16 cellular contexts compared by ENCODE assay signal in genomic region chr6:11497881-11498280, GRCh38. TPM values are rescaled to one million over a fixed set of nuclear protein-coding genes. Genes with fewer than 3 reads are reported as not detected.
DNase-seq lines count a peak whose midpoint lies in the region; ATAC-seq, FAIRE-seq and TF ChIP-seq lines count a peak whose summit lies in the region.
"Had no signal": no experiment of that assay in that cellular context is flagged by ENCODE, and none has a peak within 500 bp of the region (broad histone marks: within the 10 kb centered on the region; RNA-seq: fewer than 3 reads in every experiment).

No MANE protein-coding gene starts in this region.

- H3K4ac ChIP-seq in mesenchymal stem cell (ENCODE audit: low read depth in 1 of 2, low read length in 2 of 2): no peak overlapping the region

- H2AK5ac ChIP-seq in mesenchymal stem cell (ENCODE audit: low read length, severe bottlenecking): no peak overlapping the region

- H2BK12ac ChIP-seq in mesenchymal stem cell (ENCODE audit: low read length in 2 of 2): no peak overlapping the region

- peaks cover 3% of the 10 kb centered on the region for H3K4me1 ChIP-seq in GM23338 (ENCODE audit: insufficient read depth)
- H3K4me1 ChIP-seq in astrocyte (ENCODE audit: insufficient read depth, low read length): peaks cover 10% of the 10 kb centered on the region
- peaks cover 3% of the 10 kb centered on the region for H3K4me1 ChIP-seq in mesenchymal stem cell (ENCODE audit: control insufficient read depth, insufficient read depth, low read depth, low read length)
- no peaks in the 10 kb centered on the region for H3K4me1 ChIP-seq in gastrocnemius medialis
- H3K4me1 ChIP-seq: psoas muscle, vagina had no signal

- no peaks in the 10 kb centered on the region for H3K9me2 ChIP-seq in GM23338 (ENCODE audit: insufficient read depth)

- H3K4me3 ChIP-seq in GM23338 (no peak overlapping the region), astrocyte (ENCODE audit: insufficient read depth, low read depth, low read length) (no peak overlapping the region), mesenchymal stem cell (ENCODE audit: insufficient read depth in 1 of 2, low read depth in 1 of 2, low read length in 2 of 2) (no peak overlapping the region), gastrocnemius medialis (no peak overlapping the region)
- H3K4me3 ChIP-seq: K562, psoas muscle, vagina had no signal

- H3K4me3 Mint-ChIP-seq in GM23338 (no peak overlapping the region), astrocyte (ENCODE audit: unreplicated experiment) (peak overlapping the region; percentile 20), osteocyte (ENCODE audit: unreplicated experiment) (no peak overlapping the region)
- H3K4me3 Mint-ChIP-seq: activated CD8-positive, alpha-beta memory T cell treated with anti-CD3 and anti-CD28 coated beads, Interleukin-2, amount 10 ng/mL, durations not matched to agents 7 days and 5 days had no signal

- H3K14ac ChIP-seq in mesenchymal stem cell (ENCODE audit: low read length in 2 of 2): no peak overlapping the region

- H4K91ac ChIP-seq in mesenchymal stem cell (ENCODE audit: low read length): peak overlapping the region; percentile 62

- no peak overlapping the region for H3K4me2 ChIP-seq in GM23338
- H3K4me2 ChIP-seq in astrocyte (ENCODE audit: low read length): no peak overlapping the region
- no peak overlapping the region for H3K4me2 ChIP-seq in mesenchymal stem cell (ENCODE audit: low read length, poor library complexity, severe bottlenecking)

- H3K36me3 Mint-ChIP-seq in GM23338 (ENCODE audit: low read depth) (no peaks in the 10 kb centered on the region), astrocyte (ENCODE audit: low read depth, unreplicated experiment) (no peaks in the 10 kb centered on the region), osteocyte (ENCODE audit: unreplicated experiment) (peaks cover 2% of the 10 kb centered on the region)
- H3K36me3 Mint-ChIP-seq: activated CD8-positive, alpha-beta memory T cell treated with anti-CD3 and anti-CD28 coated beads, Interleukin-2, amount 10 ng/mL, durations not matched to agents 7 days and 5 days had no signal

- H3K27ac Mint-ChIP-seq in GM23338: no peak overlapping the region
- no peak overlapping the region for H3K27ac Mint-ChIP-seq in astrocyte (ENCODE audit: unreplicated experiment)
- H3K27ac Mint-ChIP-seq in osteocyte (ENCODE audit: unreplicated experiment): no peak overlapping the region
- H3K27ac Mint-ChIP-seq: activated CD8-positive, alpha-beta memory T cell treated with anti-CD3 and anti-CD28 coated beads, Interleukin-2, amount 10 ng/mL, durations not matched to agents 7 days and 5 days; activated T-helper 2 cell treated with anti-CD3 and anti-CD28 coated beads, Interferon-gamma antibody, Interleukin-2, Interleukin-4, amounts not matched to agents 10 μg/mL and 5 μg/mL and 100 μg/mL, durations not matched to agents 14 hours and 24 hours and 36 hours had no signal

- in situ Hi-C loops in gastrocnemius medialis (cut with MboI; ENCODE audit: low sequenced_read_pairs in 4 of 4): loop anchor here (5.0 to 10.0 kb wide), 3 partner anchors 323 to 356 kb away; no protein-coding TSS in a partner anchor

- no peak overlapping the region for H3K23ac ChIP-seq in mesenchymal stem cell (ENCODE audit: low read length in 2 of 2)

- peaks cover 8% of the 10 kb centered on the region; the same call in 2 of the 3 replicates for H3K4me1 Mint-ChIP-seq in GM23338
- H3K4me1 Mint-ChIP-seq in astrocyte (ENCODE audit: low read depth, unreplicated experiment): peaks cover 23% of the 10 kb centered on the region
- H3K4me1 Mint-ChIP-seq in osteocyte (ENCODE audit: unreplicated experiment): peaks cover 10% of the 10 kb centered on the region

- TF ChIP-seq CTCF in GM23338 (conservative IDR thresholded peaks at IDR 0.05; ENCODE audit: low read depth in 2 of 2) (no peak), astrocyte (IDR thresholded peaks at IDR 0.05; ENCODE audit: insufficient read depth, low read depth, low read length) (no peak), gastrocnemius medialis (IDR thresholded peaks at IDR 0.05 in 4 of 5, conservative IDR thresholded peaks at IDR 0.05 in 1 of 5) (no peak), osteocyte (IDR thresholded peaks at IDR 0.05) (no peak)

- peak; percentile 27 for DNase-seq in AG20443 (ENCODE audit: low spot score)
- DNase-seq in GM23338 (ENCODE audit: low spot score): no peak
- no peak for DNase-seq in astrocyte (ENCODE audit: low read depth)
- no peak for DNase-seq in mesenchymal stem cell
- no peak for DNase-seq in stimulated activated naive CD4-positive, alpha-beta T cell treated with Interleukin-2 at 50 U/mL for 16 hours (lab: John Stamatoyannopoulos, UW)
- no peak for DNase-seq in gastrocnemius medialis
- DNase-seq in osteocyte (ENCODE audit: extremely low spot score, unreplicated experiment): no peak
- DNase-seq: activated CD4-positive, alpha-beta T cell treated with anti-CD3 and anti-CD28 coated beads for 4 hours; activated CD8-positive, alpha-beta memory T cell treated with anti-CD3 and anti-CD28 coated beads, Interleukin-2, amount 10 ng/mL, durations not matched to agents 7 days and 5 days; NCI-H1417 treated with DMSO at 0.1 percent for 48 hours; NCI-H2171 treated with DMSO at 0.1 percent for 48 hours; psoas muscle had no signal

- H2AFZ ChIP-seq in GM23338: peak overlapping the region; percentile 43; the same call in 1 of the 2 replicates
- no peak overlapping the region for H2AFZ ChIP-seq in astrocyte (ENCODE audit: low read depth, low read length)
- H2AFZ ChIP-seq in mesenchymal stem cell (ENCODE audit: low read depth, low read length): no peak overlapping the region

- H3K36me3 ChIP-seq in GM23338 (ENCODE audit: insufficient read depth): no peaks in the 10 kb centered on the region
- H3K36me3 ChIP-seq in astrocyte (ENCODE audit: insufficient read depth, low read length): no peaks in the 10 kb centered on the region
- H3K36me3 ChIP-seq in mesenchymal stem cell (ENCODE audit: control insufficient read depth in 1 of 2, insufficient read depth in 2 of 2, low read depth in 1 of 2, low read length in 2 of 2): no peaks in the 10 kb centered on the region
- no peaks in the 10 kb centered on the region for H3K36me3 ChIP-seq in gastrocnemius medialis
- H3K36me3 ChIP-seq: vagina had no signal

- H3K27me3 ChIP-seq in GM23338 (ENCODE audit: insufficient read depth) (no peaks in the 10 kb centered on the region), astrocyte (ENCODE audit: insufficient read depth, low read length) (no peaks in the 10 kb centered on the region), mesenchymal stem cell (ENCODE audit: control insufficient read depth in 1 of 2, insufficient read depth in 1 of 2, low read length in 2 of 2) (no peaks in the 10 kb centered on the region), gastrocnemius medialis (no peaks in the 10 kb centered on the region)
- H3K27me3 ChIP-seq: vagina had no signal

- H3K79me1 ChIP-seq in mesenchymal stem cell (replicated peaks; ENCODE audit: low read length, poor library complexity, severe bottlenecking): no peaks in the 10 kb centered on the region

- 97% methylated on average over 1 of the region's 1 CpG for WGBS in mesenchymal stem cell

- no peak overlapping the region for H2BK5ac ChIP-seq in mesenchymal stem cell (ENCODE audit: low read depth, low read length, poor library complexity, severe bottlenecking)

- no peak for ATAC-seq in GM23338
- no peak for ATAC-seq in gastrocnemius medialis
- ATAC-seq in GM18505 (IDR thresholded peaks at IDR 0.05; ENCODE audit: unreplicated experiment): no peak
- ATAC-seq: activated CD8-positive, alpha-beta memory T cell treated with anti-CD3 and anti-CD28 coated beads, Interleukin-2, amount 10 ng/mL, durations not matched to agents 7 days and 5 days; K562; psoas muscle had no signal

- intact Hi-C loops in gastrocnemius medialis (cut with DNase I; ENCODE audit: low total_unique reads): no loop called here

- H3K18ac ChIP-seq in mesenchymal stem cell (ENCODE audit: low read depth in 1 of 2, low read length in 2 of 2): no peak overlapping the region

- no peak overlapping the region for H2BK120ac ChIP-seq in mesenchymal stem cell (ENCODE audit: low read depth, low read length)

- H3K9ac ChIP-seq in astrocyte (ENCODE audit: low read length) (no peak overlapping the region), mesenchymal stem cell (ENCODE audit: low read length) (no peak overlapping the region)

- H2BK15ac ChIP-seq in mesenchymal stem cell (ENCODE audit: low read depth, poor library complexity, severe bottlenecking): no peak overlapping the region

- H3K9me3 ChIP-seq in astrocyte (ENCODE audit: insufficient read depth, low read depth, low read length) (no peaks in the 10 kb centered on the region), mesenchymal stem cell (ENCODE audit: control insufficient read depth, low read length) (no peaks in the 10 kb centered on the region), gastrocnemius medialis (no peaks in the 10 kb centered on the region)
- H3K9me3 ChIP-seq: psoas muscle, vagina had no signal

- H4K20me1 ChIP-seq in GM23338 (replicated peaks; ENCODE audit: insufficient read depth) (no peaks in the 10 kb centered on the region), astrocyte (ENCODE audit: insufficient read depth, low read length) (no peaks in the 10 kb centered on the region)

- H3K79me2 ChIP-seq in GM23338 (replicated peaks; ENCODE audit: insufficient read depth) (no peaks in the 10 kb centered on the region), astrocyte (ENCODE audit: insufficient read depth, low read length) (no peaks in the 10 kb centered on the region)

- H3F3A ChIP-seq in GM23338 (replicated peaks; ENCODE audit: low read depth): no peaks in the 10 kb centered on the region

- H3K27ac ChIP-seq in GM23338 (ENCODE audit: low read depth): no peak overlapping the region
- H3K27ac ChIP-seq in astrocyte (ENCODE audit: low read depth, low read length): no peak overlapping the region
- no peak overlapping the region for H3K27ac ChIP-seq in mesenchymal stem cell (ENCODE audit: low read length, poor library complexity, severe bottlenecking)
- H3K27ac ChIP-seq in gastrocnemius medialis: no peak overlapping the region
- H3K27ac ChIP-seq: psoas muscle, vagina had no signal

- H3K9me3 Mint-ChIP-seq in GM23338 (no peaks in the 10 kb centered on the region; the same call in 2 of the 3 replicates), astrocyte (ENCODE audit: unreplicated experiment) (no peaks in the 10 kb centered on the region), osteocyte (ENCODE audit: unreplicated experiment) (peaks cover 4% of the 10 kb centered on the region)
- H3K9me3 Mint-ChIP-seq: activated T-helper 2 cell treated with anti-CD3 and anti-CD28 coated beads, Interferon-gamma antibody, Interleukin-2, Interleukin-4, amounts not matched to agents 10 μg/mL and 5 μg/mL and 100 μg/mL, durations not matched to agents 14 hours and 24 hours and 36 hours had no signal

- H3K27me3 Mint-ChIP-seq in GM23338 (ENCODE audit: insufficient read depth, low read depth, poor library complexity) (no peaks in the 10 kb centered on the region), astrocyte (ENCODE audit: low read depth, unreplicated experiment) (no peaks in the 10 kb centered on the region), osteocyte (ENCODE audit: unreplicated experiment) (no peaks in the 10 kb centered on the region)

- no peak for FAIRE-seq in astrocyte (lab: Jason Lieb, UNC)
- FAIRE-seq: K562 had no signal

- TF ChIP-seq POLR2A in gastrocnemius medialis (IDR thresholded peaks at IDR 0.05): no peak
- TF ChIP-seq POLR2A in GM18505 (IDR thresholded peaks at IDR 0.05; ENCODE audit: borderline replicate concordance, extremely low read depth, insufficient read depth, insufficient read length): no peak

- no peak overlapping the region for H4K8ac ChIP-seq in mesenchymal stem cell (ENCODE audit: low read length)

RNA-seq across cellular contexts. Expression of gene TMEM170B, which starts 39.7 kb away (rescaled TPM):
- total RNA-seq in GM23338 (2014; rRNA removed; shearing (Covaris generic)): 6.9 and 8.6 TPM in 2 replicates
- polyA plus RNA-seq in GM23338 (2016; fragmentation: Nextera tagmentation; extraction: Ambion mirVana): 2.0 and 2.5 TPM in 2 replicates
- 1.5 and 2.5 TPM in 2 replicates for total RNA-seq in astrocyte
- polyA plus RNA-seq in mesenchymal stem cell (2013, experiment 1 of 2): 1.2 TPM
- 1.3 TPM for polyA plus RNA-seq in mesenchymal stem cell (2013, experiment 2 of 2)
- total RNA-seq in gastrocnemius medialis: 10 to 100 TPM in 3 of 4 donors, 1 to 10 TPM in 1; 5.5 to 22.0 (median 12.3) TPM
- total RNA-seq in osteocyte: 3.5 and 3.7 TPM in 2 replicates
